16 cellular contexts compared by ENCODE assay signal in the genomic region with DNA sequence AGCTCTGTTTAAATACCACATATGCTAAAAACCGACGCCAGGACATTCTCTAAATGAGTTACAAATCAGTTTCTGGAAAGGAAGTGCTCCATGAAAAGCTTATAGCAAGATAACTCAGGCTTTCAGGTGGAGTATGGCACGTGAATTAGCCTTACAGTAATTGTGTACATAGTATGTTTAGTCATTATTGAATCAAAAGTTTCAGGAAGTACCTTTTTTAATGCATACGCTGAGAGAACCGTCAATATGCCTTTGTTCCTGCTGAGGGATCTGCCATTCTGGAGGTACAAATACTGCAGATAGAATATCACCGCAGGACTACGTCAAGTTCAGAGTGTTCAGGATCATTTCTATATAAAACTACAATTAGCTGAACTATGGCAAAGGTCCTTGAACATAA. TPM values are rescaled to one million over a fixed set of nuclear protein-coding genes. Genes with fewer than 3 reads are reported as not detected.
DNase-seq lines count a peak whose midpoint lies in the region; ATAC-seq and TF ChIP-seq lines count a peak whose summit lies in the region.
"Had no signal": no experiment of that assay in that cellular context is flagged by ENCODE, and none has a peak within 500 bp of the region (broad histone marks: within the 10 kb centered on the region; RNA-seq: fewer than 3 reads in every experiment).

No MANE protein-coding gene starts in this region.

- H3K4me3 ChIP-seq in SK-N-SH (ENCODE audit: low read depth in 2 of 2, low read length in 1 of 2) (no peak overlapping the region), mammary epithelial cell (replicated peaks in 1 of 3; ENCODE audit: insufficient read depth in 1 of 3, low read depth in 2 of 3, low read length in 3 of 3) (no peak overlapping the region), stomach (no peak overlapping the region)
- H3K4me3 ChIP-seq: SK-N-MC had no signal

- no peaks in the 10 kb centered on the region for H3K9me2 ChIP-seq in SK-N-SH

- intact Hi-C loops in mammary epithelial cell (cut with micrococcal nuclease) (no loop called here), stomach (cut with DNase I; ENCODE audit: low total_unique reads) (no loop called here)

- POLR2A ChIA-PET in SK-N-SH (lab: Yijun Ruan, JAX): no interaction called here

- H2AFZ ChIP-seq in SK-N-SH (ENCODE audit: low read depth) (no peak overlapping the region), mammary epithelial cell (ENCODE audit: low read depth, low read length) (no peak overlapping the region)

- WGBS in SK-N-SH (ENCODE audit: low lambda C conversion rate): 87% methylated on average over 7 of the region's 7 CpGs
- whole genome bisulfite sequencing in mammary epithelial cell (ENCODE audit: low coverage, missing lambda C conversion rate): 97% methylated on average over 7 of the region's 7 CpGs
- WGBS in stomach, 5 donors: 30 to 63% (median 46%) methylated on average over 7 of the region's 7 CpGs

- ATAC-seq in SK-N-SH treated with all-trans-retinoic acid at 6 μM for 48 hours: no peak
- no peak for ATAC-seq in stimulated activated memory B cell treated with anti-CD40 and anti-IgM and Interleukin-4, amounts not matched to agents 10 μg/mL and 1 μg/mL and 100 μg/mL, for 72 hours
- ATAC-seq in effector memory CD8-positive, alpha-beta T cell (replicated peaks): no peak
- ATAC-seq: HCT116 had no signal

- TSS peak; percentile 39 for BruUV-seq in mammary epithelial cell (replicated peaks; lab: Mats Ljungman, UMichigan)

- dilution Hi-C loops in mammary epithelial cell (cut with HindIII; ENCODE audit: low sequenced_read_pairs): no loop called here

- H3K27me3 ChIP-seq in SK-N-SH (ENCODE audit: insufficient read depth) (no peaks in the 10 kb centered on the region), mammary epithelial cell (ENCODE audit: insufficient read depth, low read length) (no peaks in the 10 kb centered on the region), stomach (no peaks in the 10 kb centered on the region)

- H3K27ac Mint-ChIP-seq in stimulated activated memory B cell treated with anti-CD40 and anti-IgM and Interleukin-4, amounts not matched to agents 10 μg/mL and 1 μg/mL and 100 μg/mL, for 72 hours: no peak overlapping the region
- H3K27ac Mint-ChIP-seq in effector memory CD8-positive, alpha-beta T cell: no peak overlapping the region
- H3K27ac Mint-ChIP-seq: IgD-negative memory B cell had no signal

- TF ChIP-seq POLR2A in stomach (IDR thresholded peaks at IDR 0.05): no peak

- in situ Hi-C loops in mammary epithelial cell (cut with MboI; ENCODE audit: low sequenced_read_pairs in 2 of 2): no loop called here

- H3K36me3 Mint-ChIP-seq in stimulated activated memory B cell treated with anti-CD40 and anti-IgM and Interleukin-4, amounts not matched to agents 10 μg/mL and 1 μg/mL and 100 μg/mL, for 72 hours: peaks cover 65% of the 10 kb centered on the region
- H3K36me3 Mint-ChIP-seq in effector memory CD8-positive, alpha-beta T cell (ENCODE audit: insufficient read depth): peaks cover 20% of the 10 kb centered on the region

- H3K27me3 Mint-ChIP-seq in stimulated activated memory B cell treated with anti-CD40 and anti-IgM and Interleukin-4, amounts not matched to agents 10 μg/mL and 1 μg/mL and 100 μg/mL, for 72 hours: no peaks in the 10 kb centered on the region
- no peaks in the 10 kb centered on the region for H3K27me3 Mint-ChIP-seq in effector memory CD8-positive, alpha-beta T cell
- H3K27me3 Mint-ChIP-seq: IgD-negative memory B cell had no signal

- no peaks in the 10 kb centered on the region for H3F3A ChIP-seq in SK-N-SH (replicated peaks; ENCODE audit: insufficient read depth)

- H3K36me3 ChIP-seq in SK-N-SH (replicated peaks in 1 of 2; ENCODE audit: control insufficient read depth in 1 of 2, insufficient read depth in 2 of 2, low read length in 1 of 2) (peaks cover 45 to 52% of the 10 kb centered on the region in 2 experiments), mammary epithelial cell (ENCODE audit: insufficient read depth, low read length) (peaks cover 17% of the 10 kb centered on the region), stomach (peaks cover 9 to 69% (median 63%) of the 10 kb centered on the region in 4 donors)

- no peaks in the 10 kb centered on the region for H3K9me3 Mint-ChIP-seq in stimulated activated memory B cell treated with anti-CD40 and anti-IgM and Interleukin-4, amounts not matched to agents 10 μg/mL and 1 μg/mL and 100 μg/mL, for 72 hours
- H3K9me3 Mint-ChIP-seq in effector memory CD8-positive, alpha-beta T cell: no peaks in the 10 kb centered on the region
- H3K9me3 Mint-ChIP-seq: IgD-negative memory B cell had no signal

- H3K9me3 ChIP-seq in SK-N-SH: no peaks in the 10 kb centered on the region
- H3K9me3 ChIP-seq in mammary epithelial cell (replicated peaks; ENCODE audit: insufficient read depth, low read length): no peaks in the 10 kb centered on the region
- no peaks in the 10 kb centered on the region for H3K9me3 ChIP-seq in stomach

- CTCF ChIA-PET in SK-N-SH (lab: Yijun Ruan, JAX) (interaction anchor here (1.8 to 2.1 kb wide), 2 partner anchors 12 to 318 kb away, joined by 3 to 5 read pairs; no protein-coding TSS in a partner anchor), mammary epithelial cell (lab: Charles Lee; ENCODE audit: low non-redundant PET) (no interaction called here)

- no peaks in the 10 kb centered on the region for H3K4me1 Mint-ChIP-seq in stimulated activated memory B cell treated with anti-CD40 and anti-IgM and Interleukin-4, amounts not matched to agents 10 μg/mL and 1 μg/mL and 100 μg/mL, for 72 hours
- no peaks in the 10 kb centered on the region for H3K4me1 Mint-ChIP-seq in effector memory CD8-positive, alpha-beta T cell (ENCODE audit: low read depth in 2 of 2)

- H3K9ac ChIP-seq in SK-N-SH (no peak overlapping the region), mammary epithelial cell (ENCODE audit: insufficient read depth, low read length) (no peak overlapping the region)

- H3K79me2 ChIP-seq in SK-N-SH (ENCODE audit: insufficient read depth) (no peaks in the 10 kb centered on the region), mammary epithelial cell (ENCODE audit: insufficient read depth, low read length) (no peaks in the 10 kb centered on the region)

- H4K20me1 ChIP-seq in SK-N-SH (ENCODE audit: insufficient read depth): no peaks in the 10 kb centered on the region
- no peaks in the 10 kb centered on the region for H4K20me1 ChIP-seq in mammary epithelial cell (ENCODE audit: insufficient read depth, low read length)

- H3K4me1 ChIP-seq in SK-N-SH (ENCODE audit: control insufficient read depth in 1 of 2, insufficient read depth in 2 of 2, low read depth in 1 of 2, low read length in 1 of 2) (no peaks in the 10 kb centered on the region; a peak in 1 of 4 replicates), mammary epithelial cell (ENCODE audit: insufficient read depth, low read length) (no peaks in the 10 kb centered on the region), stomach (peaks cover 0 to 12% (median 5%) of the 10 kb centered on the region in 4 donors)

- TF ChIP-seq EP300 in SK-N-SH (IDR thresholded peaks at IDR 0.05; ENCODE audit: borderline replicate concordance in 1 of 2, low read depth in 1 of 2, low read length in 1 of 2) (no peak), stomach (IDR thresholded peaks at IDR 0.05) (no peak)

- DNase-seq in SK-N-SH (no peak), NCI-H146 (lab: John Stamatoyannopoulos, UW) (peak; percentile 66), mammary epithelial cell (no peak), stomach (no peak)
- DNase-seq in NK-92 treated with Interleukin-12 subunit alpha and Interleukin-12 subunit beta, amount 100 ng/mL, for 24 hours (lab: John Stamatoyannopoulos, UW): no peak
- DNase-seq in effector memory CD8-positive, alpha-beta T cell: no peak
- DNase-seq: NCI-H1694 treated with DMSO at 0.1 percent for 48 hours, NCI-H510A, Right ventricle myocardium superior, T-helper 1 cell had no signal

- H3K27ac ChIP-seq in SK-N-SH (ENCODE audit: low read depth in 2 of 2, low read length in 1 of 2) (peak overlapping the region in 1 of 2 experiments; percentile 47; a peak in 1 of 4 replicates), mammary epithelial cell (ENCODE audit: insufficient read depth, low read depth, low read length) (no peak overlapping the region), stomach (peak overlapping the region in 4 of 5 donors; percentile 69 to 85 (median 74))
- H3K27ac ChIP-seq: HL-60, SK-N-MC had no signal

- TF ChIP-seq CTCF in SK-N-SH (IDR thresholded peaks at IDR 0.05): no peak
- TF ChIP-seq CTCF in mammary epithelial cell (conservative IDR thresholded peaks at IDR 0.05 in 1 of 2, IDR thresholded peaks at IDR 0.05 in 1 of 2; ENCODE audit: extremely low read depth in 1 of 2, insufficient read depth in 1 of 2, low read depth in 1 of 2, low read length in 2 of 2): no peak
- TF ChIP-seq CTCF in stomach (IDR thresholded peaks at IDR 0.05): no peak

- H3K4me2 ChIP-seq in SK-N-SH (no peak overlapping the region), mammary epithelial cell (ENCODE audit: insufficient read depth, low read depth, low read length) (no peak overlapping the region)

- no peak overlapping the region for H3K4me3 Mint-ChIP-seq in stimulated activated memory B cell treated with anti-CD40 and anti-IgM and Interleukin-4, amounts not matched to agents 10 μg/mL and 1 μg/mL and 100 μg/mL, for 72 hours
- no peak overlapping the region for H3K4me3 Mint-ChIP-seq in effector memory CD8-positive, alpha-beta T cell
- H3K4me3 Mint-ChIP-seq: IgD-negative memory B cell had no signal

- no peak for TF ChIP-seq RAD21 in SK-N-SH (IDR thresholded peaks at IDR 0.05; ENCODE audit: low read length)

TF ChIP-seq in SK-N-SH, 30 proteins besides CTCF, POLR2A, EP300 and RAD21:
- TF ChIP-seq GATA2 (CRISPR knock-in tag; IDR thresholded peaks at IDR 0.05) (0 out of 2 replicates have a peak, but pooled peaks have one; percentile 18), NFIC (IDR thresholded peaks at IDR 0.05; ENCODE audit: borderline replicate concordance) (no peak)
TF ChIP-seq in SK-N-SH: peak in this region for 1.

TF ChIP-seq in SK-N-SH treated with all-trans-retinoic acid at 6 μM for 48 hours, 23 proteins besides CTCF, POLR2A, EP300 and RAD21 (continues in another document):
- no peak for TF ChIP-seq ZNF70 (CRISPR knock-in tag; IDR thresholded peaks at IDR 0.05)

RNA-seq across cellular contexts. Expression of a gene that starts 45.7 kb away (rescaled TPM):
- 15.8 and 22.4 TPM in 2 replicates for polyA plus RNA-seq in SK-N-SH (2012; rRNA removed)
- 21.3 and 22.1 TPM in 2 replicates for polyA plus RNA-seq in SK-N-SH (2012; cell fraction: cytosol; rRNA removed)
- 11.9 and 25.6 TPM in 2 replicates for polyA plus RNA-seq in SK-N-SH (2012; cell fraction: nucleus; rRNA removed)
- 10 to 100 TPM; 11.0 to 24.3 TPM for total RNA-seq in mammary epithelial cell
- 11.3 TPM for polyA plus RNA-seq in mammary epithelial cell
- 12.1 TPM for polyA minus RNA-seq in mammary epithelial cell
- total RNA-seq in stomach: 10 to 100 TPM in 4 of 5 donors, 1 to 10 TPM in 1; 2.6 to 39.8 (median 33.3) TPM
- 10 to 100 TPM; 11.5 to 27.2 (median 13.7) TPM for polyA plus RNA-seq in stomach

RNA-seq across cellular contexts. Expression of a gene that starts 46.1 kb away (rescaled TPM):
- 60.4 and 71.9 TPM in 2 replicates for polyA plus RNA-seq in SK-N-SH (2012; rRNA removed)
- 94.5 and 115 TPM in 2 replicates for polyA plus RNA-seq in SK-N-SH (2012; cell fraction: cytosol; rRNA removed)
- polyA plus RNA-seq in SK-N-SH (2012; cell fraction: nucleus; rRNA removed): 43.2 and 51.1 TPM in 2 replicates
- total RNA-seq in mammary epithelial cell: 10 to 100 TPM; 66.2 to 75.0 TPM
- 74.2 TPM for polyA plus RNA-seq in mammary epithelial cell
- 38.2 TPM for polyA minus RNA-seq in mammary epithelial cell
- 100 to 1,000 TPM in 1 of 5 donors, 10 to 100 TPM in 4; 25.5 to 110 (median 84.2) TPM for total RNA-seq in stomach
- 10 to 100 TPM; 53.0 to 76.7 (median 57.8) TPM for polyA plus RNA-seq in stomach
